Comparison of ENCODE assay signal across 7 cellular contexts in genomic region chr2:27891063-27891819, GRCh38. TPM values are rescaled to one million over a fixed set of nuclear protein-coding genes. Genes with fewer than 3 reads are reported as not detected.
A peak's percentile ranks its signal among the peaks of the same experiment; 100 is the strongest.
DNase-seq lines count a peak whose midpoint lies in the region; ATAC-seq lines count a peak whose summit lies in the region.

No MANE protein-coding gene starts in this region.

- peak; percentile 56 for DNase-seq in NCI-H774 (lab: John Stamatoyannopoulos, UW)
- peak; percentile 68 to 87 (median 74) for DNase-seq in activated CD8-positive, alpha-beta memory T cell treated with anti-CD3 and anti-CD28 coated beads for 48 hours (ENCODE audit: low read depth in 2 of 3, low spot score in 2 of 3)
- DNase-seq in effector memory CD4-positive, alpha-beta T cell = peak; percentile 89 to 92 (median 90)
- DNase-seq in mesendoderm = no peak
- DNase-seq in stimulated activated CD8-positive, alpha-beta memory T cell treated with anti-CD3 and anti-CD28 coated beads, Interleukin-15, amount 100 ng/mL, for 24 hours (ENCODE audit: low read depth) = peak; percentile 74

- no peak overlapping the region for H2AK5ac ChIP-seq in mesendoderm (ENCODE audit: low read length)

- H3K9me3 ChIP-seq in effector memory CD4-positive, alpha-beta T cell (ENCODE audit: control insufficient read depth, low read length) = no peaks in the 10 kb centered on the region

- peak overlapping the region; percentile 61 for H3K4me3 ChIP-seq in effector memory CD4-positive, alpha-beta T cell (ENCODE audit: insufficient read depth, low read depth, low read length, poor library complexity, severe bottlenecking)
- H3K4me3 ChIP-seq in mesendoderm (ENCODE audit: low read length) = peak overlapping the region; percentile 92

- peak overlapping the region; percentile 47 for H4K5ac ChIP-seq in mesendoderm (ENCODE audit: low read length)

- H2BK5ac ChIP-seq in mesendoderm (ENCODE audit: low read length) = no peak overlapping the region

- peak overlapping the region; percentile 98 for H3K27ac ChIP-seq in effector memory CD4-positive, alpha-beta T cell (ENCODE audit: insufficient read depth, low read length, poor library complexity, severe bottlenecking)
- H3K27ac ChIP-seq in mesendoderm (ENCODE audit: low read depth, low read length) = peak overlapping the region; percentile 69

- H3K18ac ChIP-seq in mesendoderm (ENCODE audit: low read length) = no peak overlapping the region

- H3K23ac ChIP-seq in mesendoderm (ENCODE audit: low read length) = no peak overlapping the region

- H2BK120ac ChIP-seq in mesendoderm (ENCODE audit: low read depth, low read length) = no peak overlapping the region

- WGBS in mesendoderm (ENCODE audit: extremely low coverage, insufficient coverage, low lambda C conversion rate) = no CpG with 5 or more reads among the region's 21 CpGs

- peak overlapping the region; percentile 89 for H3K56ac ChIP-seq in mesendoderm (ENCODE audit: low read length)

- H3K79me2 ChIP-seq in mesendoderm (ENCODE audit: control insufficient read depth, insufficient read depth, low read length) = no peaks in the 10 kb centered on the region

- peaks cover 19% of the 10 kb centered on the region for H3K4me1 ChIP-seq in effector memory CD4-positive, alpha-beta T cell (ENCODE audit: control insufficient read depth, insufficient read depth, low read length, poor library complexity, severe bottlenecking)
- H3K4me1 ChIP-seq in mesendoderm (ENCODE audit: control insufficient read depth, low read depth, low read length) = no peaks in the 10 kb centered on the region

- peak overlapping the region; percentile 91 for H3K4me2 ChIP-seq in mesendoderm (ENCODE audit: low read length)

- H3K79me1 ChIP-seq in mesendoderm (ENCODE audit: low read length) = peaks cover 1% of the 10 kb centered on the region

- H3K27me3 ChIP-seq in effector memory CD4-positive, alpha-beta T cell (replicated peaks; ENCODE audit: control insufficient read depth, insufficient read depth, low read length, poor library complexity, severe bottlenecking) = no peaks in the 10 kb centered on the region
- no peaks in the 10 kb centered on the region for H3K27me3 ChIP-seq in mesendoderm (ENCODE audit: insufficient read depth, low read length, poor library complexity)

- peak; percentile 28 for ATAC-seq in GM18502 (IDR thresholded peaks at IDR 0.05; ENCODE audit: poor library complexity, unreplicated experiment)
- ATAC-seq in HG03066 (IDR thresholded peaks at IDR 0.05; ENCODE audit: low read depth, unreplicated experiment) = peak; percentile 20

- H2BK15ac ChIP-seq in mesendoderm (replicated peaks; ENCODE audit: low read depth) = no peak overlapping the region

- H3K9ac ChIP-seq in mesendoderm (ENCODE audit: low read length) = peak overlapping the region; percentile 88

- H4K8ac ChIP-seq in mesendoderm (ENCODE audit: low read depth, low read length) = peak overlapping the region; percentile 7

- H3K36me3 ChIP-seq in effector memory CD4-positive, alpha-beta T cell (ENCODE audit: control insufficient read depth, insufficient read depth, low read length) = peaks cover 8% of the 10 kb centered on the region
- H3K36me3 ChIP-seq in mesendoderm (ENCODE audit: control insufficient read depth, insufficient read depth, low read length) = no peaks in the 10 kb centered on the region

- H3K4ac ChIP-seq in mesendoderm (ENCODE audit: low read depth, low read length) = peak overlapping the region; percentile 96

RNA-seq across cellular contexts. Expression of gene BABAM2, which starts 0.7 kb away (rescaled TPM):
- 21.5 TPM for polyA plus RNA-seq in mesendoderm (2013, experiment 1 of 2)
- 21.5 TPM for polyA plus RNA-seq in mesendoderm (2013, experiment 2 of 2)

RNA-seq across cellular contexts. Expression of gene RBKS, which starts 1.1 kb away (rescaled TPM):
- 0.63 TPM for polyA plus RNA-seq in mesendoderm (2013, experiment 1 of 2)
- 0.69 TPM for polyA plus RNA-seq in mesendoderm (2013, experiment 2 of 2)
